ENCODE assay signal across 14 cellular contexts in the genomic region with DNA sequence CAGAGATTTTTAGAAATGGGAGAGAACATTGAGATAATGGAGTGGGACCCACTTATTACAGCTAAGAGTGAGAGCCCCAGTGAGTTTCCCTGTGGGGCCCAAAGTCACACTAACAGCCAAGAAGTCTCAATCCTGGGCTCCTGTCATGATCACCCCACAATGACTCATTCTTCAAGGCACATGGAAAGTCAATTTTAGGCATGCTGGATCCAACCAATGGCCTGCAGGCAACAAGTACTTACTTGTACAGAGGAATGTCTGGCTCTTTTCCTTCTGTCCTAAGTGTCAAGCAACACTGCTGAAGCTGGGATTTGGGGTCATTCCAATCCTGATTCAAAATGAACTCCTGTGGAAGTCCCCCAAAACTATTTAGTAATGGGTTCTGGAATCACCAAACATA.
DNase-seq lines count a peak whose midpoint lies in the region; ATAC-seq and TF ChIP-seq lines count a peak whose summit lies in the region.
"Had no signal": no experiment of that assay in that cellular context is flagged by ENCODE, and none has a peak within 500 bp of the region (broad histone marks: within the 10 kb centered on the region; RNA-seq: fewer than 3 reads in every experiment).

No MANE protein-coding gene starts in this region.

- TF ChIP-seq CTCF in SK-N-SH (IDR thresholded peaks at IDR 0.05): no peak
- no peak for TF ChIP-seq CTCF in smooth muscle cell (IDR thresholded peaks at IDR 0.05; ENCODE audit: borderline replicate concordance, insufficient read depth, poor library complexity, severe bottlenecking)
- TF ChIP-seq CTCF in type B pancreatic cell (conservative IDR thresholded peaks at IDR 0.05): no peak

- H3K9me3 ChIP-seq in SK-N-SH (no peaks in the 10 kb centered on the region), smooth muscle cell (replicated peaks; ENCODE audit: low read depth) (no peaks in the 10 kb centered on the region)

- H3F3A ChIP-seq in SK-N-SH (replicated peaks; ENCODE audit: insufficient read depth): peaks cover 14% of the 10 kb centered on the region
- no peaks in the 10 kb centered on the region for H3F3A ChIP-seq in smooth muscle cell (ENCODE audit: low read depth)

- H3K36me3 ChIP-seq in SK-N-SH (replicated peaks in 1 of 2; ENCODE audit: control insufficient read depth in 1 of 2, insufficient read depth in 2 of 2, low read length in 1 of 2) (peaks cover 49 to 69% of the 10 kb centered on the region in 2 experiments), smooth muscle cell (ENCODE audit: low read depth) (no peaks in the 10 kb centered on the region)

- POLR2A ChIA-PET in SK-N-SH (lab: Yijun Ruan, JAX): no interaction called here

- no peak overlapping the region for H3K27ac Mint-ChIP-seq in type B pancreatic cell

- H3K4me3 Mint-ChIP-seq in type B pancreatic cell: no peak overlapping the region
- H3K4me3 Mint-ChIP-seq: central memory CD8-positive, alpha-beta T cell had no signal

- H3K4me2 ChIP-seq in SK-N-SH: no peak overlapping the region
- peak overlapping the region; percentile 13 for H3K4me2 ChIP-seq in smooth muscle cell

- H3K79me2 ChIP-seq in SK-N-SH (ENCODE audit: insufficient read depth) (no peaks in the 10 kb centered on the region), smooth muscle cell (ENCODE audit: low read depth) (no peaks in the 10 kb centered on the region)

- peaks cover 41% of the 10 kb centered on the region for H3K36me3 Mint-ChIP-seq in type B pancreatic cell

- no peak for TF ChIP-seq RAD21 in SK-N-SH (IDR thresholded peaks at IDR 0.05; ENCODE audit: low read length)

- H3K9ac ChIP-seq in SK-N-SH (no peak overlapping the region), smooth muscle cell (ENCODE audit: low read depth) (no peak overlapping the region)

- H3K27ac ChIP-seq in SK-N-SH (ENCODE audit: low read depth in 2 of 2, low read length in 1 of 2) (no peak overlapping the region; a peak in 1 of 4 replicates), smooth muscle cell (ENCODE audit: low read depth) (peak overlapping the region; percentile 84)

- H3K4me1 Mint-ChIP-seq in type B pancreatic cell (ENCODE audit: unreplicated experiment): peaks cover 3% of the 10 kb centered on the region
- H3K4me1 Mint-ChIP-seq: central memory CD8-positive, alpha-beta T cell had no signal

- peaks cover 6 to 39% of the 10 kb centered on the region in 2 experiments for H3K4me1 ChIP-seq in SK-N-SH (ENCODE audit: control insufficient read depth in 1 of 2, insufficient read depth in 2 of 2, low read depth in 1 of 2, low read length in 1 of 2)
- H3K4me1 ChIP-seq in smooth muscle cell (ENCODE audit: low read depth): no peaks in the 10 kb centered on the region

- ATAC-seq in HG03097 (IDR thresholded peaks at IDR 0.05; ENCODE audit: low FRiP score, unreplicated experiment) (no peak), GM19328 (IDR thresholded peaks at IDR 0.05; ENCODE audit: unreplicated experiment) (no peak)

- no peak for TF ChIP-seq EP300 in SK-N-SH (IDR thresholded peaks at IDR 0.05; ENCODE audit: borderline replicate concordance in 1 of 2, low read depth in 1 of 2, low read length in 1 of 2)

- H3K9me3 Mint-ChIP-seq in type B pancreatic cell: no peaks in the 10 kb centered on the region
- H3K9me3 Mint-ChIP-seq: central memory CD8-positive, alpha-beta T cell had no signal

- no peaks in the 10 kb centered on the region for H3K27me3 ChIP-seq in SK-N-SH (ENCODE audit: insufficient read depth)
- H3K27me3 ChIP-seq in smooth muscle cell (ENCODE audit: low read depth): no peaks in the 10 kb centered on the region

- CTCF ChIA-PET in SK-N-SH (lab: Yijun Ruan, JAX): interaction anchor here (0.6 kb wide), 1 partner anchor 99 kb away, joined by 3 read pairs; no protein-coding TSS in a partner anchor

- no peaks in the 10 kb centered on the region for H3K27me3 Mint-ChIP-seq in type B pancreatic cell
- H3K27me3 Mint-ChIP-seq: central memory CD8-positive, alpha-beta T cell had no signal

- H4K20me1 ChIP-seq in SK-N-SH (ENCODE audit: insufficient read depth): no peaks in the 10 kb centered on the region
- H4K20me1 ChIP-seq in smooth muscle cell (ENCODE audit: low read depth): no peaks in the 10 kb centered on the region

- no peak overlapping the region for H2AFZ ChIP-seq in SK-N-SH (ENCODE audit: low read depth)
- H2AFZ ChIP-seq in smooth muscle cell (ENCODE audit: low read depth): no peak overlapping the region

- DNase-seq in HCEC 1CT (peak; percentile 91), SK-N-SH (no peak), foreskin melanocyte (peak; percentile 78), smooth muscle cell (lab: John Stamatoyannopoulos, UW; ENCODE audit: unreplicated experiment) (no peak), NCI-H146 (lab: John Stamatoyannopoulos, UW) (no peak), type B pancreatic cell (ENCODE audit: extremely low spot score, unreplicated experiment) (no peak)
- DNase-seq: activated CD4-positive, alpha-beta T cell treated with anti-CD3 and anti-CD28 coated beads for 4 hours; DMS79 treated with DMSO at 0.1 percent for 48 hours; head of caudate nucleus; Kasumi-1; NCI-H524 had no signal

- no peak overlapping the region for H3K4me3 ChIP-seq in SK-N-SH (ENCODE audit: low read depth in 2 of 2, low read length in 1 of 2)
- no peak overlapping the region for H3K4me3 ChIP-seq in smooth muscle cell

- H3K9me2 ChIP-seq in SK-N-SH: no peaks in the 10 kb centered on the region

TF ChIP-seq in SK-N-SH, 30 proteins besides CTCF, POLR2A, EP300 and RAD21:
- no peak for TF ChIP-seq RFX5 (IDR thresholded peaks at IDR 0.05; ENCODE audit: low read length)
- TF ChIP-seq, protein P1, sequence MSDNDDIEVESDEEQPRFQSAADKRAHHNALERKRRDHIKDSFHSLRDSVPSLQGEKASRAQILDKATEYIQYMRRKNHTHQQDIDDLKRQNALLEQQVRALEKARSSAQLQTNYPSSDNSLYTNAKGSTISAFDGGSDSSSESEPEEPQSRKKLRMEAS (IDR thresholded peaks at IDR 0.05; ENCODE audit: low read depth): peak; percentile 66
- peak; percentile 52; the same call in 1 of the 2 replicates for TF ChIP-seq FOSL2 (IDR thresholded peaks at IDR 0.05; ENCODE audit: borderline replicate concordance, low read depth)
- TF ChIP-seq, protein P2, sequence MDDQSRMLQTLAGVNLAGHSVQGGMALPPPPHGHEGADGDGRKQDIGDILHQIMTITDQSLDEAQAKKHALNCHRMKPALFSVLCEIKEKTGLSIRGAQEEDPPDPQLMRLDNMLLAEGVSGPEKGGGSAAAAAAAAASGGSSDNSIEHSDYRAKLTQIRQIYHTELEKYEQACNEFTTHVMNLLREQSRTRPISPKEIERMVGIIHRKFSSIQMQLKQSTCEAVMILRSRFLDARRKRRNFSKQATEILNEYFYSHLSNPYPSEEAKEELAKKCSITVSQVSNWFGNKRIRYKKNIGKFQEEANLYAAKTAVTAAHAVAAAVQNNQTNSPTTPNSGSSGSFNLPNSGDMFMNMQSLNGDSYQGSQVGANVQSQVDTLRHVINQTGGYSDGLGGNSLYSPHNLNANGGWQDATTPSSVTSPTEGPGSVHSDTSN (IDR thresholded peaks at IDR 0.05): no peak
- TF ChIP-seq FOXM1 (IDR thresholded peaks at IDR 0.05; ENCODE audit: low read depth): no peak
- TF ChIP-seq TAF1 (IDR thresholded peaks at IDR 0.05; ENCODE audit: borderline replicate concordance, low read depth, low read length): no peak

Comparison
In these comparisons a context has a peak if more than half of its experiments do, and no peak if none do; other contexts are left out.
1. DNase-seq: peak in HCEC 1CT (single experiment) and foreskin melanocyte (single experiment); none in SK-N-SH (single experiment), smooth muscle cell (single experiment), NCI-H146 (single experiment) and type B pancreatic cell (single experiment).